Comparison of ENCODE assay signal across 37 cellular contexts in genomic region chr2:165086337-165086736, GRCh38.
"Had no signal": no experiment of that assay in that cellular context is flagged by ENCODE, and none has a peak within 500 bp of the region (broad histone marks: within the 10 kb centered on the region; RNA-seq: fewer than 3 reads in every experiment).

No MANE protein-coding gene starts in this region.

- H3K4me1 Mint-ChIP-seq: activated CD4-positive, alpha-beta memory T cell treated with anti-CD3 and anti-CD28 coated beads, Interleukin-2, amount 10 ng/mL, durations not matched to agents 7 days and 5 days; activated CD4-positive, alpha-beta T cell treated with anti-CD3 and anti-CD28 coated beads for 36 hours; activated CD4-positive, alpha-beta T cell treated with anti-CD3 and anti-CD28 coated beads, Interleukin-2, amount 10 ng/mL, durations not matched to agents 7 days and 5 days; activated CD8-positive, alpha-beta memory T cell treated with anti-CD3 and anti-CD28 coated beads, Interleukin-2, amount 10 ng/mL, durations not matched to agents 7 days and 5 days; activated naive CD4-positive, alpha-beta T cell treated with anti-CD3 and anti-CD28 coated beads, Interleukin-2, amount 10 ng/mL, durations not matched to agents 7 days and 5 days; activated naive CD4-positive, alpha-beta T cell treated with anti-CD3 and anti-CD28 coated beads, Interleukin-2, amount 50 U/mL, for 24 hours; activated naive CD8-positive, alpha-beta T cell treated with anti-CD3 and anti-CD28 coated beads, Interleukin-2, amount 10 ng/mL, durations not matched to agents 7 days and 5 days; activated naive CD8-positive, alpha-beta T cell treated with anti-CD3 and anti-CD28 coated beads, Interleukin-2, amount 50 U/mL, for 24 hours; brain; central memory CD8-positive, alpha-beta T cell had no signal

- H3K27me3 Mint-ChIP-seq: activated CD4-positive, alpha-beta memory T cell treated with anti-CD3 and anti-CD28 coated beads, Interleukin-2, amount 10 ng/mL, durations not matched to agents 7 days and 5 days; activated CD4-positive, alpha-beta T cell treated with anti-CD3 and anti-CD28 coated beads for 36 hours; activated CD4-positive, alpha-beta T cell treated with anti-CD3 and anti-CD28 coated beads, Interleukin-2, amount 10 ng/mL, durations not matched to agents 7 days and 5 days; activated CD8-positive, alpha-beta memory T cell treated with anti-CD3 and anti-CD28 coated beads, Interleukin-2, amount 10 ng/mL, durations not matched to agents 7 days and 5 days; activated naive CD4-positive, alpha-beta T cell treated with anti-CD3 and anti-CD28 coated beads, Interleukin-2, amount 10 ng/mL, durations not matched to agents 7 days and 5 days; activated naive CD4-positive, alpha-beta T cell treated with anti-CD3 and anti-CD28 coated beads, Interleukin-2, amount 50 U/mL, for 24 hours; activated naive CD8-positive, alpha-beta T cell treated with anti-CD3 and anti-CD28 coated beads, Interleukin-2, amount 10 ng/mL, durations not matched to agents 7 days and 5 days; activated naive CD8-positive, alpha-beta T cell treated with anti-CD3 and anti-CD28 coated beads, Interleukin-2, amount 50 U/mL, for 24 hours; activated T-cell treated with anti-CD3 and anti-CD28 coated beads, Interleukin-2, amount 50 U/mL, for 24 hours; brain; central memory CD8-positive, alpha-beta T cell had no signal

- H3K4me1 ChIP-seq: ascending aorta had no signal

- H3K27me3 ChIP-seq: ascending aorta, cardiac muscle cell had no signal

- H3K27ac Mint-ChIP-seq: activated CD4-positive, alpha-beta memory T cell treated with anti-CD3 and anti-CD28 coated beads, Interleukin-2, amount 10 ng/mL, durations not matched to agents 7 days and 5 days; activated CD4-positive, alpha-beta T cell treated with anti-CD3 and anti-CD28 coated beads for 36 hours; activated CD4-positive, alpha-beta T cell treated with anti-CD3 and anti-CD28 coated beads, Interleukin-2, amount 10 ng/mL, durations not matched to agents 7 days and 5 days; activated CD8-positive, alpha-beta memory T cell treated with anti-CD3 and anti-CD28 coated beads, Interleukin-2, amount 10 ng/mL, durations not matched to agents 7 days and 5 days; activated CD8-positive, alpha-beta T cell treated with anti-CD3 and anti-CD28 coated beads, Interleukin-2, amount 10 ng/mL, durations not matched to agents 7 days and 5 days; activated naive CD4-positive, alpha-beta T cell treated with anti-CD3 and anti-CD28 coated beads, Interleukin-2, amount 10 ng/mL, durations not matched to agents 7 days and 5 days; activated naive CD4-positive, alpha-beta T cell treated with anti-CD3 and anti-CD28 coated beads, Interleukin-2, amount 50 U/mL, for 24 hours; activated naive CD8-positive, alpha-beta T cell; activated naive CD8-positive, alpha-beta T cell treated with anti-CD3 and anti-CD28 coated beads, Interleukin-2, amount 10 ng/mL, durations not matched to agents 7 days and 5 days; activated naive CD8-positive, alpha-beta T cell treated with anti-CD3 and anti-CD28 coated beads, Interleukin-2, amount 50 U/mL, for 24 hours; activated T-cell treated with anti-CD3 and anti-CD28 coated beads, Interleukin-2, amount 50 U/mL, for 24 hours; activated T-helper 2 cell treated with anti-CD3 and anti-CD28 coated beads, Interferon-gamma antibody, Interleukin-2, Interleukin-4, amounts not matched to agents 10 μg/mL and 5 μg/mL and 100 μg/mL, durations not matched to agents 14 hours and 24 hours and 36 hours; brain; T-helper 1 cell treated with Interleukin-12 subunit alpha and Interleukin-12 subunit beta and Interleukin-4 antibody, amounts not matched to agents 30 μg/mL and 1 μg/mL, for 36 hours; T-helper 2 cell treated with Interferon-gamma antibody and Interleukin-4, amounts not matched to agents 5 μg/mL and 100 μg/mL, for 36 hours; WTC11 had no signal

- H3K27ac ChIP-seq: ascending aorta, cardiac muscle cell, WERI-Rb-1 had no signal

- H3K4me3 ChIP-seq: ascending aorta, cardiac muscle cell had no signal

- ATAC-seq: activated CD4-positive, alpha-beta T cell treated with anti-CD3 and anti-CD28 coated beads for 36 hours; activated CD4-positive, CD25-positive, alpha-beta regulatory T cell treated with anti-CD3 and anti-CD28 coated beads, Interleukin-2, amount 50 U/mL, for 24 hours; activated CD8-positive, alpha-beta memory T cell treated with anti-CD3 and anti-CD28 coated beads, Interleukin-2, amount 10 ng/mL, durations not matched to agents 7 days and 5 days; activated CD8-positive, alpha-beta T cell treated with anti-CD3 and anti-CD28 coated beads, Interleukin-2, amount 10 ng/mL, durations not matched to agents 7 days and 5 days; activated naive CD8-positive, alpha-beta T cell treated with anti-CD3 and anti-CD28 coated beads, Interleukin-2, amount 50 U/mL, for 24 hours; WTC11 had no signal

- H3K36me3 Mint-ChIP-seq: activated CD8-positive, alpha-beta memory T cell treated with anti-CD3 and anti-CD28 coated beads, Interleukin-2, amount 10 ng/mL, durations not matched to agents 7 days and 5 days; activated naive CD4-positive, alpha-beta T cell treated with anti-CD3 and anti-CD28 coated beads, Interleukin-2, amount 10 ng/mL, durations not matched to agents 7 days and 5 days; activated naive CD4-positive, alpha-beta T cell treated with anti-CD3 and anti-CD28 coated beads, Interleukin-2, amount 50 U/mL, for 24 hours; activated naive CD8-positive, alpha-beta T cell treated with anti-CD3 and anti-CD28 coated beads, Interleukin-2, amount 10 ng/mL, durations not matched to agents 7 days and 5 days had no signal

- H3K4me3 Mint-ChIP-seq: activated CD4-positive, alpha-beta memory T cell treated with anti-CD3 and anti-CD28 coated beads, Interleukin-2, amount 10 ng/mL, durations not matched to agents 7 days and 5 days; activated CD4-positive, alpha-beta T cell treated with anti-CD3 and anti-CD28 coated beads for 36 hours; activated CD4-positive, alpha-beta T cell treated with anti-CD3 and anti-CD28 coated beads, Interleukin-2, amount 10 ng/mL, durations not matched to agents 7 days and 5 days; activated CD8-positive, alpha-beta memory T cell treated with anti-CD3 and anti-CD28 coated beads, Interleukin-2, amount 10 ng/mL, durations not matched to agents 7 days and 5 days; activated CD8-positive, alpha-beta T cell treated with anti-CD3 and anti-CD28 coated beads, Interleukin-2, amount 10 ng/mL, durations not matched to agents 7 days and 5 days; activated naive CD4-positive, alpha-beta T cell treated with anti-CD3 and anti-CD28 coated beads, Interleukin-2, amount 10 ng/mL, durations not matched to agents 7 days and 5 days; activated naive CD4-positive, alpha-beta T cell treated with anti-CD3 and anti-CD28 coated beads, Interleukin-2, amount 50 U/mL, for 24 hours; activated naive CD8-positive, alpha-beta T cell; activated naive CD8-positive, alpha-beta T cell treated with anti-CD3 and anti-CD28 coated beads, Interleukin-2, amount 10 ng/mL, durations not matched to agents 7 days and 5 days; activated naive CD8-positive, alpha-beta T cell treated with anti-CD3 and anti-CD28 coated beads, Interleukin-2, amount 50 U/mL, for 24 hours; activated T-cell treated with anti-CD3 and anti-CD28 coated beads, Interleukin-2, amount 50 U/mL, for 24 hours; brain; central memory CD8-positive, alpha-beta T cell; T-helper 1 cell treated with Interleukin-12 subunit alpha and Interleukin-12 subunit beta and Interleukin-4 antibody, amounts not matched to agents 30 μg/mL and 1 μg/mL, for 36 hours; T-helper 2 cell treated with Interferon-gamma antibody and Interleukin-4, amounts not matched to agents 5 μg/mL and 100 μg/mL, for 36 hours; WTC11 had no signal

- DNase-seq: activated CD4-positive, alpha-beta memory T cell treated with anti-CD3 and anti-CD28 coated beads, Interleukin-2, amount 10 ng/mL, durations not matched to agents 7 days and 5 days; activated CD4-positive, alpha-beta T cell treated with anti-CD3 and anti-CD28 coated beads for 1 hour; activated CD4-positive, alpha-beta T cell treated with anti-CD3 and anti-CD28 coated beads for 36 hours; activated CD4-positive, alpha-beta T cell treated with anti-CD3 and anti-CD28 coated beads for 48 hours; activated CD4-positive, alpha-beta T cell treated with anti-CD3 and anti-CD28 coated beads, Interleukin-2, amount 10 ng/mL, durations not matched to agents 7 days and 5 days; activated CD4-positive, alpha-beta T cell treated with anti-CD3 and anti-CD28 coated beads, Interleukin-2, amount 50 U/mL, for 48 hours; activated CD4-positive, CD25-positive, alpha-beta regulatory T cell; activated CD8-positive, alpha-beta memory T cell treated with anti-CD3 and anti-CD28 coated beads for 24 hours; activated CD8-positive, alpha-beta memory T cell treated with anti-CD3 and anti-CD28 coated beads, Interleukin-2, amount 10 ng/mL, durations not matched to agents 7 days and 5 days; activated CD8-positive, alpha-beta memory T cell treated with anti-CD3 and anti-CD28 coated beads, Interleukin-2, amount 50 U/mL, for 48 hours; activated CD8-positive, alpha-beta T cell treated with anti-CD3 and anti-CD28 coated beads, Interleukin-2, amount 10 ng/mL, durations not matched to agents 7 days and 5 days; activated effector memory CD4-positive, alpha-beta T cell treated with Interleukin-2 at 50 U/mL for 16 hours; activated gamma-delta T cell; activated naive CD4-positive, alpha-beta T cell treated with anti-CD3 and anti-CD28 coated beads, Interleukin-2, amount 10 ng/mL, durations not matched to agents 7 days and 5 days; activated naive CD4-positive, alpha-beta T cell treated with Interleukin-2 at 50 U/mL for 16 hours; activated naive CD8-positive, alpha-beta T cell treated with anti-CD3 and anti-CD28 coated beads, Interleukin-2, amount 10 ng/mL, durations not matched to agents 7 days and 5 days; activated naive CD8-positive, alpha-beta T cell treated with anti-CD3 and anti-CD28 coated beads, Interleukin-2, amount 50 U/mL, for 24 hours; activated T-cell treated with anti-CD3 and anti-CD28 coated beads, Interleukin-2, amount 50 U/mL, for 24 hours; activated T-cell treated with anti-CD3 and anti-CD28 coated beads, Interleukin-2, amount 50 U/mL, for 48 hours; amygdala; anterior cingulate cortex; caudate nucleus; cerebellar nuclear complex; T-helper 2 cell; T-helper 9 cell; WERI-Rb-1 had no signal

- H3K36me3 ChIP-seq: ascending aorta, cardiac muscle cell, WERI-Rb-1 had no signal
